In the genomic region with DNA sequence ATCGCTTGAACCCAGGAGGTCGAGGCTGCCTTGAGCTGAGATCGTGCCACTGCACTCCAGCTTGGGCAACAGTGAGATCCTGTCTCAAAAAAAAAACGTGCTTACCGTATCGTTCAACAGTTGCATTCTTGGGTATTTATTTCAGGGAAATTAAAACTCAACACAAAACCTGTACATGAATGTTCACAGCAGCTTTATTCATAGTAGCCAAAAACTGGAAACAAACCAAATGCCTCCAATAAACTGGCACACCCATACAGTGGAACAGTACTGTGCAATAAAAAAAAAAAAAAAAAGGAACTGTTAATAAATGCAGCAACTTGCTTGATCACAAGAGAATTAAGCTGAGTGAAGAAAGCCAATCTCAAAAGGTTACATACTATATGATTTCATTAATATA, we compare ENCODE assay signal across 13 cellular contexts. TPM values are rescaled to one million over a fixed set of nuclear protein-coding genes. Genes with fewer than 3 reads are reported as not detected.
DNase-seq lines count a peak whose midpoint lies in the region; ATAC-seq and TF ChIP-seq lines count a peak whose summit lies in the region.
"Had no signal": no experiment of that assay in that cellular context is flagged by ENCODE, and none has a peak within 500 bp of the region (broad histone marks: within the 10 kb centered on the region; RNA-seq: fewer than 3 reads in every experiment).

No MANE protein-coding gene starts in this region.

- no peak overlapping the region for H3K4me2 ChIP-seq in mammary epithelial cell (ENCODE audit: insufficient read depth, low read depth, low read length)
- no peak overlapping the region for H3K4me2 ChIP-seq in neural progenitor cell

- H3F3A ChIP-seq in neural progenitor cell (ENCODE audit: low read depth), result peaks cover 3% of the 10 kb centered on the region

- H3K36me3 Mint-ChIP-seq in MCF 10A (ENCODE audit: insufficient read depth, unreplicated experiment) (peaks cover 49% of the 10 kb centered on the region), neural progenitor cell (peaks cover 22% of the 10 kb centered on the region)
- peaks cover 81% of the 10 kb centered on the region for H3K36me3 Mint-ChIP-seq in activated T-helper 17 cell treated with anti-CD3 and anti-CD28 coated beads, Interleukin-2, amount 50 U/mL, for 72 hours (ENCODE audit: low read depth)

- H3K9me3 Mint-ChIP-seq in MCF 10A (ENCODE audit: unreplicated experiment) (no peaks in the 10 kb centered on the region), neural progenitor cell (no peaks in the 10 kb centered on the region)
- no peaks in the 10 kb centered on the region for H3K9me3 Mint-ChIP-seq in activated T-helper 17 cell treated with anti-CD3 and anti-CD28 coated beads, Interleukin-2, amount 50 U/mL, for 72 hours
- H3K9me3 Mint-ChIP-seq: T-helper 1 cell treated with Interleukin-12 subunit alpha and Interleukin-12 subunit beta and Interleukin-4 antibody, amounts not matched to agents 30 μg/mL and 1 μg/mL, for 36 hours had no signal

- intact Hi-C loops in MCF 10A (cut with micrococcal nuclease), result no loop called here
- intact Hi-C loops in mammary epithelial cell (cut with micrococcal nuclease), result no loop called here
- intact Hi-C loops in right cardiac atrium (cut with DNase I), result no loop called here

- TF ChIP-seq CTCF in MCF 10A (IDR thresholded peaks at IDR 0.05; ENCODE audit: unreplicated experiment) (no peak), mammary epithelial cell (conservative IDR thresholded peaks at IDR 0.05 in 1 of 2, IDR thresholded peaks at IDR 0.05 in 1 of 2; ENCODE audit: extremely low read depth in 1 of 2, insufficient read depth in 1 of 2, low read depth in 1 of 2, low read length in 2 of 2) (no peak), tibial nerve (IDR thresholded peaks at IDR 0.05) (no peak), neural progenitor cell (IDR thresholded peaks at IDR 0.05) (no peak), GM13976 (IDR thresholded peaks at IDR 0.05; ENCODE audit: borderline replicate concordance, control extremely low read depth, extremely low read depth, insufficient read depth, missing control alignments) (no peak)

- POLR2A ChIA-PET in MCF 10A (lab: Yijun Ruan, JAX), result interaction anchor here (1.0 to 1.5 kb wide), 5 partner anchors 10 to 89 kb away, joined by 3 to 5 read pairs (median 3); a partner anchor contains a TSS

- no peak for TF ChIP-seq POLR2A in tibial nerve (IDR thresholded peaks at IDR 0.05)

- dilution Hi-C loops in mammary epithelial cell (cut with HindIII; ENCODE audit: low sequenced_read_pairs), result no loop called here

- H3K4me1 ChIP-seq in mammary epithelial cell (ENCODE audit: insufficient read depth, low read length) (peaks cover 10% of the 10 kb centered on the region), right cardiac atrium (ENCODE audit: control insufficient read depth, insufficient read depth, low read length) (peaks cover 17% of the 10 kb centered on the region), tibial nerve (peaks cover 0 to 93% (median 48%) of the 10 kb centered on the region in 4 donors), neural progenitor cell (peaks cover 15% of the 10 kb centered on the region)
- H3K4me1 ChIP-seq: BE2C had no signal

- H3K36me3 ChIP-seq in mammary epithelial cell (ENCODE audit: insufficient read depth, low read length) (peaks cover 15% of the 10 kb centered on the region), tibial nerve (peaks cover 0 to 5% (median 0%) of the 10 kb centered on the region in 3 donors), neural progenitor cell (no peaks in the 10 kb centered on the region)

- BruUV-seq in MCF 10A (replicated peaks; lab: Mats Ljungman, UMichigan), result no TSS peak
- BruUV-seq in mammary epithelial cell (replicated peaks; lab: Mats Ljungman, UMichigan), result no TSS peak

- H4K20me1 ChIP-seq in mammary epithelial cell (ENCODE audit: insufficient read depth, low read length) (peaks cover 10% of the 10 kb centered on the region), neural progenitor cell (ENCODE audit: low read depth) (peaks cover 100% of the 10 kb centered on the region)

- H3K9me3 ChIP-seq in mammary epithelial cell (replicated peaks; ENCODE audit: insufficient read depth, low read length) (no peaks in the 10 kb centered on the region), right cardiac atrium (ENCODE audit: control insufficient read depth, low read length) (no peaks in the 10 kb centered on the region), tibial nerve (no peaks in the 10 kb centered on the region), neural progenitor cell (ENCODE audit: low read depth) (no peaks in the 10 kb centered on the region)
- H3K9me3 ChIP-seq: BE2C had no signal

- no peak for ATAC-seq in activated T-helper 17 cell treated with anti-CD3 and anti-CD28 coated beads, Interleukin-2, amount 50 U/mL, for 72 hours (replicated peaks)
- peak; percentile 35 to 53 for ATAC-seq in right cardiac atrium

- H3K27ac Mint-ChIP-seq in MCF 10A (ENCODE audit: low read depth, unreplicated experiment) (peak overlapping the region; percentile 27), neural progenitor cell (no peak overlapping the region)
- H3K27ac Mint-ChIP-seq in activated T-helper 17 cell treated with anti-CD3 and anti-CD28 coated beads, Interleukin-2, amount 50 U/mL, for 72 hours, result no peak overlapping the region
- H3K27ac Mint-ChIP-seq: T-helper 1 cell treated with Interleukin-12 subunit alpha and Interleukin-12 subunit beta and Interleukin-4 antibody, amounts not matched to agents 30 μg/mL and 1 μg/mL, for 36 hours had no signal

- WGBS in mammary epithelial cell (ENCODE audit: low coverage, missing lambda C conversion rate), result 37% methylated on average over 6 of the region's 6 CpGs
- 33% methylated on average over 6 of the region's 6 CpGs for WGBS in right cardiac atrium
- 28 to 33% methylated on average over 6 of the region's 6 CpGs for WGBS in tibial nerve, 2 donors

- TF ChIP-seq EP300 in tibial nerve (IDR thresholded peaks at IDR 0.05), result no peak

- H3K4me3 Mint-ChIP-seq in MCF 10A (ENCODE audit: unreplicated experiment) (peak overlapping the region; percentile 28), neural progenitor cell (no peak overlapping the region)
- peak overlapping the region; percentile 6 for H3K4me3 Mint-ChIP-seq in activated T-helper 17 cell treated with anti-CD3 and anti-CD28 coated beads, Interleukin-2, amount 50 U/mL, for 72 hours
- H3K4me3 Mint-ChIP-seq: T-helper 1 cell treated with Interleukin-12 subunit alpha and Interleukin-12 subunit beta and Interleukin-4 antibody, amounts not matched to agents 30 μg/mL and 1 μg/mL, for 36 hours had no signal

- H2AFZ ChIP-seq in mammary epithelial cell (ENCODE audit: low read depth, low read length), result no peak overlapping the region
- no peak overlapping the region for H2AFZ ChIP-seq in neural progenitor cell (replicated peaks)

- H3K27ac ChIP-seq in mammary epithelial cell (ENCODE audit: insufficient read depth, low read depth, low read length), result no peak overlapping the region
- no peak overlapping the region for H3K27ac ChIP-seq in right cardiac atrium (ENCODE audit: low read length)
- H3K27ac ChIP-seq in tibial nerve, result peak overlapping the region in 3 of 4 donors; percentile 49 to 75 (median 58)
- H3K27ac ChIP-seq in neural progenitor cell, result no peak overlapping the region

- CTCF ChIA-PET in MCF 10A (lab: Yijun Ruan, JAX) (interaction anchor here (0.6 to 1.3 kb wide), 4 partner anchors 17 to 217 kb away, joined by 3 to 4 read pairs (median 3); no protein-coding TSS in a partner anchor), mammary epithelial cell (lab: Charles Lee; ENCODE audit: low non-redundant PET) (no interaction called here)

- H3K79me2 ChIP-seq in mammary epithelial cell (ENCODE audit: insufficient read depth, low read length) (peaks cover 98% of the 10 kb centered on the region), neural progenitor cell (ENCODE audit: low read depth) (peaks cover 100% of the 10 kb centered on the region)

- in situ Hi-C loops in mammary epithelial cell (cut with MboI; ENCODE audit: low sequenced_read_pairs in 2 of 2) (no loop called here), GM13976 (cut with MboI; ENCODE audit: low sequenced_read_pairs, unreplicated experiment) (no loop called here)

- H3K4me1 Mint-ChIP-seq in MCF 10A (ENCODE audit: insufficient read depth, unreplicated experiment) (peaks cover 27% of the 10 kb centered on the region), neural progenitor cell (peaks cover 11% of the 10 kb centered on the region)
- H3K4me1 Mint-ChIP-seq in activated T-helper 17 cell treated with anti-CD3 and anti-CD28 coated beads, Interleukin-2, amount 50 U/mL, for 72 hours, result peaks cover 21% of the 10 kb centered on the region

- H3K9ac ChIP-seq in mammary epithelial cell (ENCODE audit: insufficient read depth, low read length) (no peak overlapping the region), neural progenitor cell (no peak overlapping the region)

- no peak overlapping the region for H3K4me3 ChIP-seq in mammary epithelial cell (replicated peaks in 1 of 3; ENCODE audit: insufficient read depth in 1 of 3, low read depth in 2 of 3, low read length in 3 of 3)
- no peak overlapping the region for H3K4me3 ChIP-seq in right cardiac atrium (ENCODE audit: low read length)
- no peak overlapping the region for H3K4me3 ChIP-seq in tibial nerve
- H3K4me3 ChIP-seq in neural progenitor cell, result no peak overlapping the region

- no peaks in the 10 kb centered on the region for H3K27me3 Mint-ChIP-seq in MCF 10A (ENCODE audit: insufficient read depth, unreplicated experiment)
- H3K27me3 Mint-ChIP-seq in activated T-helper 17 cell treated with anti-CD3 and anti-CD28 coated beads, Interleukin-2, amount 50 U/mL, for 72 hours, result no peaks in the 10 kb centered on the region
- no peaks in the 10 kb centered on the region for H3K27me3 Mint-ChIP-seq in neural progenitor cell (ENCODE audit: insufficient read depth, low read depth)

- H3K27me3 ChIP-seq in mammary epithelial cell (ENCODE audit: insufficient read depth, low read length) (no peaks in the 10 kb centered on the region), right cardiac atrium (ENCODE audit: control insufficient read depth, insufficient read depth) (no peaks in the 10 kb centered on the region), tibial nerve (no peaks in the 10 kb centered on the region), neural progenitor cell (no peaks in the 10 kb centered on the region)
- H3K27me3 ChIP-seq: BE2C had no signal

- DNase-seq in MCF 10A (ENCODE audit: unreplicated experiment), result no peak
- DNase-seq in mammary epithelial cell, result no peak
- DNase-seq in right cardiac atrium, result no peak
- DNase-seq in tibial nerve (ENCODE audit: low spot score in 2 of 2), result no peak
- no peak for DNase-seq in stimulated activated CD4-positive, alpha-beta T cell treated with anti-CD3 and anti-CD28 coated beads, Interleukin-4, amount 100 ng/mL, for 1 hour
- no peak for DNase-seq in neural progenitor cell (ENCODE audit: low spot score)
- no peak for DNase-seq in GM13976 (ENCODE audit: low spot score)
- DNase-seq: BE2C, dermis blood vessel endothelial cell, mesendoderm, NCI-H1105 had no signal

RNA-seq across cellular contexts. Expression of a gene that starts 6.7 kb away (rescaled TPM):
- total RNA-seq in MCF 10A (2022) (106 and 107 TPM in 2 replicates), mammary epithelial cell (100 to 1,000 TPM in 1 of 2 donors, 10 to 100 TPM in 1; 39.8 to 109 TPM), right cardiac atrium (10 to 100 TPM; 65.4 to 70.0 (median 69.0) TPM), tibial nerve (10 to 100 TPM; 61.5 to 92.6 (median 78.6) TPM), neural progenitor cell (ENCODE audit: low replicate concordance) (159 and 201 TPM in 2 replicates)
- polyA plus RNA-seq in mammary epithelial cell (46.6 TPM), right cardiac atrium (48.6 TPM)
- polyA minus RNA-seq in mammary epithelial cell, result 103 TPM
- total RNA-seq in activated T-helper 17 cell treated with anti-CD3 and anti-CD28 coated beads, Interleukin-2, amount 50 U/mL, for 72 hours, result 100 to 1,000 TPM; 140 to 177 TPM

RNA-seq across cellular contexts. Expression of a gene that starts 52.4 kb away (rescaled TPM):
- total RNA-seq in MCF 10A (2022) (15.0 and 22.3 TPM in 2 replicates), mammary epithelial cell (10 to 100 TPM in 1 of 2 donors, 1 to 10 TPM in 1; 3.7 to 15.5 TPM), right cardiac atrium (10 to 100 TPM in 1 of 4 donors, 1 to 10 TPM in 3; 8.0 to 11.1 (median 8.6) TPM), tibial nerve (10 to 100 TPM in 2 of 4 donors, 1 to 10 TPM in 2; 3.7 to 13.2 (median 7.3) TPM), neural progenitor cell (ENCODE audit: low replicate concordance) (2.3 and 11.7 TPM in 2 replicates)
- polyA plus RNA-seq in mammary epithelial cell (15.8 TPM), right cardiac atrium (6.2 TPM)
- polyA minus RNA-seq in mammary epithelial cell, result 11.7 TPM
- total RNA-seq in activated T-helper 17 cell treated with anti-CD3 and anti-CD28 coated beads, Interleukin-2, amount 50 U/mL, for 72 hours, result 10 to 100 TPM; 26.2 to 34.4 TPM

Comparison
In these comparisons a context has a peak if more than half of its experiments do, and no peak if none do; other contexts are left out.
1. H3K27ac ChIP-seq: peak in tibial nerve (3 of 4); none in mammary epithelial cell (single experiment), right cardiac atrium (single experiment) and neural progenitor cell (single experiment).